In genomic region chr3:152268501-152269422, GRCh38 we compare ENCODE assay signal across 8 cellular contexts. TPM values are rescaled to one million over a fixed set of nuclear protein-coding genes. Genes with fewer than 3 reads are reported as not detected.
DNase-seq lines count a peak whose midpoint lies in the region; ATAC-seq and TF ChIP-seq lines count a peak whose summit lies in the region.

TSS of gene MBNL1 (plus strand) at chr3:152268929. CDS start at chr3:152300194, 31,265 bp downstream.

- H3K27me3 ChIP-seq in ascending aorta (no peaks in the 10 kb centered on the region), right cardiac atrium (ENCODE audit: control insufficient read depth, insufficient read depth) (no peaks in the 10 kb centered on the region), uterus (no peaks in the 10 kb centered on the region)

- H3K9me3 ChIP-seq in ascending aorta (no peaks in the 10 kb centered on the region), right cardiac atrium (ENCODE audit: control insufficient read depth, low read length) (no peaks in the 10 kb centered on the region), uterus (no peaks in the 10 kb centered on the region)

- peak in 1 of 2 donors; percentile 14 for TF ChIP-seq POLR2A in uterus (IDR thresholded peaks at IDR 0.05)

- peak within 1 kb of the TSS; percentile 94 to 99 for H3K27ac ChIP-seq in ascending aorta
- H3K27ac ChIP-seq in right cardiac atrium (ENCODE audit: low read length): peak within 1 kb of the TSS; percentile 88
- H3K27ac ChIP-seq in uterus: peak within 1 kb of the TSS; percentile 98 to 99

- peak within 1 kb of the TSS; percentile 76 to 86 for H3K4me3 ChIP-seq in ascending aorta
- H3K4me3 ChIP-seq in right cardiac atrium (ENCODE audit: low read length): peak within 1 kb of the TSS; percentile 70
- H3K4me3 ChIP-seq in uterus: peak within 1 kb of the TSS; percentile 58 to 84

- H3K4me1 ChIP-seq in ascending aorta (peaks cover 0 to 22% of the 10 kb centered on the region in 2 donors), right cardiac atrium (ENCODE audit: control insufficient read depth, insufficient read depth, low read length) (peaks cover 7% of the 10 kb centered on the region), uterus (no peaks in the 10 kb centered on the region)

- H3K36me3 ChIP-seq in ascending aorta: no peaks in the 10 kb centered on the region
- no peaks in the 10 kb centered on the region for H3K36me3 ChIP-seq in uterus

- DNase-seq in NCI-H1930 (lab: John Stamatoyannopoulos, UW) (peak; percentile 35 to 59), T-helper 22 cell (ENCODE audit: low read depth) (peak; percentile 75), ascending aorta (ENCODE audit: low spot score in 2 of 2) (peak; percentile 61 to 90), right cardiac atrium (peak; percentile 82 to 92 (median 91)), putamen (ENCODE audit: low spot score) (peak; percentile 86), uterus (peak; percentile 76 to 82)

- under 1% methylated on average over 89 of the region's 89 CpGs for WGBS in right cardiac atrium

- intact Hi-C loops in ascending aorta (cut with DNase I) (loop anchor here (2.0 to 5.0 kb wide), 4 partner anchors 70 to 241 kb away; no protein-coding TSS in a partner anchor), right cardiac atrium (cut with DNase I) (loop anchor here in 3 of 4 donors (10.0 kb wide), 3 partner anchors 56 to 176 kb away; no protein-coding TSS in a partner anchor), uterus (cut with DNase I; ENCODE audit: low total_unique reads) (loop anchor here (10.0 kb wide), 1 partner anchor 64 kb away; no protein-coding TSS in a partner anchor)

- peak; percentile 68 for ATAC-seq in GM18502 (IDR thresholded peaks at IDR 0.05; ENCODE audit: poor library complexity, unreplicated experiment)
- peak; percentile 59 for ATAC-seq in HG02938 (IDR thresholded peaks at IDR 0.05; ENCODE audit: unreplicated experiment)
- peak; percentile 84 to 88 for ATAC-seq in right cardiac atrium

- TF ChIP-seq CTCF in ascending aorta (IDR thresholded peaks at IDR 0.05) (no peak), uterus (IDR thresholded peaks at IDR 0.05) (no peak)

RNA-seq across cellular contexts. Expression of gene MBNL1, which starts in this region (rescaled TPM):
- total RNA-seq in ascending aorta: 350 TPM
- 100 to 1,000 TPM; 142 to 160 (median 154) TPM for total RNA-seq in right cardiac atrium
- polyA plus RNA-seq in right cardiac atrium: 52.7 TPM
- total RNA-seq in uterus: 100 to 1,000 TPM; 219 to 470 (median 243) TPM

Comparison
In these comparisons a context has a peak if more than half of its experiments do, and no peak if none do; other contexts are left out.
1. Peak in every context shown above with its lines: DNase-seq, ATAC-seq, H3K4me3 ChIP-seq and H3K27ac ChIP-seq.